22 cellular contexts compared by ENCODE assay signal in genomic region chr5:34722183-34722582, GRCh38.
DNase-seq lines count a peak whose midpoint lies in the region; ATAC-seq and TF ChIP-seq lines count a peak whose summit lies in the region.
"Had no signal": no experiment of that assay in that cellular context is flagged by ENCODE, and none has a peak within 500 bp of the region (broad histone marks: within the 10 kb centered on the region; RNA-seq: fewer than 3 reads in every experiment).

No MANE protein-coding gene starts in this region.

- H3K27me3 Mint-ChIP-seq in chondrocyte (ENCODE audit: low read depth): no peaks in the 10 kb centered on the region
- peaks cover 1% of the 10 kb centered on the region for H3K27me3 Mint-ChIP-seq in activated CD8-positive, alpha-beta T cell treated with anti-CD3 and anti-CD28 coated beads for 36 hours
- H3K27me3 Mint-ChIP-seq: CD4-positive, alpha-beta T cell had no signal

- intact Hi-C loops in activated CD8-positive, alpha-beta T cell treated with anti-CD3 and anti-CD28 coated beads for 36 hours (cut with micrococcal nuclease): no loop called here

- H3K4me2 ChIP-seq in smooth muscle cell: no peak overlapping the region

- peak overlapping the region; percentile 12 for H3K27ac ChIP-seq in smooth muscle cell (ENCODE audit: low read depth)

- no peak overlapping the region for H3K4me3 Mint-ChIP-seq in chondrocyte (ENCODE audit: unreplicated experiment)
- H3K4me3 Mint-ChIP-seq in activated CD8-positive, alpha-beta T cell treated with anti-CD3 and anti-CD28 coated beads for 36 hours: no peak overlapping the region
- H3K4me3 Mint-ChIP-seq: CD4-positive, alpha-beta T cell had no signal

- WGBS in smooth muscle cell (ENCODE audit: low lambda C conversion rate): 31% methylated on average over 2 of the region's 2 CpGs

- peaks cover 8% of the 10 kb centered on the region for H3K36me3 Mint-ChIP-seq in chondrocyte (ENCODE audit: low read depth)
- no peaks in the 10 kb centered on the region for H3K36me3 Mint-ChIP-seq in activated CD8-positive, alpha-beta T cell treated with anti-CD3 and anti-CD28 coated beads for 36 hours (ENCODE audit: low read depth)

- DNase-seq in NCI-H524 (lab: John Stamatoyannopoulos, UW) (peak; percentile 4 to 42), NCI-H524 treated with DMSO at 0.1 percent for 48 hours (lab: John Stamatoyannopoulos, UW) (no peak), NCI-H2171 treated with DMSO at 0.1 percent for 48 hours (lab: John Stamatoyannopoulos, UW) (peak; percentile 17), chondrocyte (ENCODE audit: low spot score) (no peak), smooth muscle cell (lab: John Stamatoyannopoulos, UW; ENCODE audit: unreplicated experiment) (no peak), NCI-H128 (lab: John Stamatoyannopoulos, UW; ENCODE audit: unreplicated experiment) (no peak)
- DNase-seq in activated CD8-positive, alpha-beta T cell treated with anti-CD3 and anti-CD28 coated beads for 36 hours: no peak
- DNase-seq: 8988T; Caco-2; CD4-positive, alpha-beta T cell; EL; KG1; MV-4-11; NCI-H1417 treated with DMSO at 0.1 percent for 48 hours; NCI-H187 treated with DMSO at 0.1 percent for 48 hours; NCI-H748 treated with DMSO at 0.1 percent for 48 hours; PC-3; RPMI8226; SIG-M5 had no signal

- H3K9ac ChIP-seq in smooth muscle cell (ENCODE audit: low read depth): no peak overlapping the region

- TF ChIP-seq CTCF in chondrocyte (IDR thresholded peaks at IDR 0.05): no peak
- no peak for TF ChIP-seq CTCF in smooth muscle cell (IDR thresholded peaks at IDR 0.05; ENCODE audit: borderline replicate concordance, insufficient read depth, poor library complexity, severe bottlenecking)
- TF ChIP-seq CTCF in activated CD8-positive, alpha-beta T cell treated with anti-CD3 and anti-CD28 coated beads for 36 hours (IDR thresholded peaks at IDR 0.05): no peak

- H3K9me3 Mint-ChIP-seq in chondrocyte (ENCODE audit: low read depth): no peaks in the 10 kb centered on the region
- H3K9me3 Mint-ChIP-seq in activated CD8-positive, alpha-beta T cell treated with anti-CD3 and anti-CD28 coated beads for 36 hours: peaks cover 5% of the 10 kb centered on the region
- H3K9me3 Mint-ChIP-seq: CD4-positive, alpha-beta T cell had no signal

- peaks cover 6% of the 10 kb centered on the region for H3K36me3 ChIP-seq in smooth muscle cell (ENCODE audit: low read depth)

- peaks cover 87% of the 10 kb centered on the region for H3K79me2 ChIP-seq in smooth muscle cell (ENCODE audit: low read depth)

- H3K27ac Mint-ChIP-seq in chondrocyte (ENCODE audit: unreplicated experiment): peak overlapping the region; percentile 68
- H3K27ac Mint-ChIP-seq in activated CD8-positive, alpha-beta T cell treated with anti-CD3 and anti-CD28 coated beads for 36 hours: no peak overlapping the region
- H3K27ac Mint-ChIP-seq: CD4-positive, alpha-beta T cell had no signal

- peaks cover 62% of the 10 kb centered on the region for H4K20me1 ChIP-seq in smooth muscle cell (ENCODE audit: low read depth)

- H3K9me3 ChIP-seq in smooth muscle cell (replicated peaks; ENCODE audit: low read depth): no peaks in the 10 kb centered on the region

- H2AFZ ChIP-seq in smooth muscle cell (ENCODE audit: low read depth): no peak overlapping the region

- peaks cover 11% of the 10 kb centered on the region for H3K4me1 ChIP-seq in smooth muscle cell (ENCODE audit: low read depth)

- CTCF ChIA-PET in activated CD8-positive, alpha-beta T cell treated with anti-CD3 and anti-CD28 coated beads for 36 hours (lab: Charles Lee): no interaction called here

- no peak overlapping the region for H3K4me3 ChIP-seq in smooth muscle cell
- H3K4me3 ChIP-seq: GM12878 had no signal

- POLR2A ChIA-PET in activated CD8-positive, alpha-beta T cell treated with anti-CD3 and anti-CD28 coated beads for 36 hours (lab: Charles Lee): no interaction called here

- no peaks in the 10 kb centered on the region for H3K27me3 ChIP-seq in smooth muscle cell (ENCODE audit: low read depth)

- H3K4me1 Mint-ChIP-seq in chondrocyte (ENCODE audit: low read depth): peaks cover 48% of the 10 kb centered on the region
- no peaks in the 10 kb centered on the region for H3K4me1 Mint-ChIP-seq in activated CD8-positive, alpha-beta T cell treated with anti-CD3 and anti-CD28 coated beads for 36 hours (ENCODE audit: low read depth)

- no peak for ATAC-seq in activated CD8-positive, alpha-beta T cell treated with anti-CD3 and anti-CD28 coated beads for 36 hours
- no peak for ATAC-seq in GM19397 (IDR thresholded peaks at IDR 0.05; ENCODE audit: unreplicated experiment)
- ATAC-seq: GM12878, PC-3, SK-N-SH treated with all-trans-retinoic acid at 6 μM for 48 hours had no signal

- H3F3A ChIP-seq in smooth muscle cell (ENCODE audit: low read depth): peaks cover 31% of the 10 kb centered on the region

Comparison
In these comparisons a context has a peak if more than half of its experiments do, and no peak if none do; other contexts are left out.
1. DNase-seq: peak in NCI-H524 (2 of 2) and NCI-H2171 treated with DMSO at 0.1 percent for 48 hours (single experiment); none in NCI-H524 treated with DMSO at 0.1 percent for 48 hours (single experiment), chondrocyte (single experiment), smooth muscle cell (single experiment), activated CD8-positive, alpha-beta T cell treated with anti-CD3 and anti-CD28 coated beads for 36 hours (single experiment) and NCI-H128 (single experiment).